In genomic region chr13:35743165-35743564, GRCh38 we compare ENCODE assay signal across 25 cellular contexts.
"Had no signal": no experiment of that assay in that cellular context is flagged by ENCODE, and none has a peak within 500 bp of the region (broad histone marks: within the 10 kb centered on the region; RNA-seq: fewer than 3 reads in every experiment).

No MANE protein-coding gene starts in this region.

- DNase-seq: activated CD4-positive, alpha-beta memory T cell treated with anti-CD3 and anti-CD28 coated beads, Interleukin-2, amount 10 ng/mL, durations not matched to agents 7 days and 5 days; activated CD4-positive, alpha-beta T cell treated with anti-CD3 and anti-CD28 coated beads for 1 hour; activated CD4-positive, alpha-beta T cell treated with anti-CD3 and anti-CD28 coated beads for 4 hours; activated CD4-positive, alpha-beta T cell treated with anti-CD3 and anti-CD28 coated beads, Interleukin-2, amount 10 ng/mL, durations not matched to agents 7 days and 5 days; activated CD4-positive, alpha-beta T cell treated with anti-CD3 and anti-CD28 coated beads, Interleukin-2, amount 50 U/mL, for 4 hours; activated CD8-positive, alpha-beta memory T cell treated with anti-CD3 and anti-CD28 coated beads, Interleukin-2, amount 50 U/mL, for 48 hours; activated gamma-delta T cell; activated naive CD4-positive, alpha-beta T cell; activated naive CD4-positive, alpha-beta T cell treated with anti-CD3 and anti-CD28 coated beads, Interleukin-2, amount 10 ng/mL, durations not matched to agents 7 days and 5 days; activated naive CD8-positive, alpha-beta T cell treated with anti-CD3 and anti-CD28 coated beads, Interleukin-2, amount 10 ng/mL, durations not matched to agents 7 days and 5 days; activated T-cell treated with anti-CD3 and anti-CD28 coated beads for 4 hours; activated T-cell treated with anti-CD3 and anti-CD28 coated beads, Interleukin-2, amount 50 U/mL, for 24 hours; activated T-cell treated with anti-CD3 and anti-CD28 coated beads, Interleukin-2, amount 50 U/mL, for 72 hours; central memory CD4-positive, alpha-beta T cell; cerebellar nuclear complex; colonic mucosa; effector CD8-positive, alpha-beta T cell; foreskin fibroblast; gastrocnemius medialis; glutamatergic neuron; heart left ventricle; T-helper 2 cell had no signal

- ATAC-seq: activated naive CD4-positive, alpha-beta T cell treated with anti-CD3 and anti-CD28 coated beads, Interleukin-2, amount 50 U/mL, for 72 hours; activated T-cell treated with anti-CD3 and anti-CD28 coated beads, Interleukin-2, amount 50 U/mL, for 72 hours; esophagus mucosa; gastrocnemius medialis; heart left ventricle; WTC11 had no signal
